Comparison of ENCODE assay signal across 1 cellular context in genomic region chr2:43251171-43251731, GRCh38.
TF ChIP-seq lines count a peak whose summit lies in the region.

No MANE protein-coding gene starts in this region.

TF ChIP-seq in GM23338, 12 proteins besides CTCF, POLR2A, EP300 and RAD21 (continued from another document):
- no peak for TF ChIP-seq REST (IDR thresholded peaks at IDR 0.05; ENCODE audit: unreplicated experiment)
- TF ChIP-seq EZH2 (IDR thresholded peaks at IDR 0.05; ENCODE audit: low read depth, unreplicated experiment): no peak
- no peak for TF ChIP-seq EZH2phosphoT487 (IDR thresholded peaks at IDR 0.05; ENCODE audit: unreplicated experiment)
